ENCODE assay signal across 9 cellular contexts in the genomic region with DNA sequence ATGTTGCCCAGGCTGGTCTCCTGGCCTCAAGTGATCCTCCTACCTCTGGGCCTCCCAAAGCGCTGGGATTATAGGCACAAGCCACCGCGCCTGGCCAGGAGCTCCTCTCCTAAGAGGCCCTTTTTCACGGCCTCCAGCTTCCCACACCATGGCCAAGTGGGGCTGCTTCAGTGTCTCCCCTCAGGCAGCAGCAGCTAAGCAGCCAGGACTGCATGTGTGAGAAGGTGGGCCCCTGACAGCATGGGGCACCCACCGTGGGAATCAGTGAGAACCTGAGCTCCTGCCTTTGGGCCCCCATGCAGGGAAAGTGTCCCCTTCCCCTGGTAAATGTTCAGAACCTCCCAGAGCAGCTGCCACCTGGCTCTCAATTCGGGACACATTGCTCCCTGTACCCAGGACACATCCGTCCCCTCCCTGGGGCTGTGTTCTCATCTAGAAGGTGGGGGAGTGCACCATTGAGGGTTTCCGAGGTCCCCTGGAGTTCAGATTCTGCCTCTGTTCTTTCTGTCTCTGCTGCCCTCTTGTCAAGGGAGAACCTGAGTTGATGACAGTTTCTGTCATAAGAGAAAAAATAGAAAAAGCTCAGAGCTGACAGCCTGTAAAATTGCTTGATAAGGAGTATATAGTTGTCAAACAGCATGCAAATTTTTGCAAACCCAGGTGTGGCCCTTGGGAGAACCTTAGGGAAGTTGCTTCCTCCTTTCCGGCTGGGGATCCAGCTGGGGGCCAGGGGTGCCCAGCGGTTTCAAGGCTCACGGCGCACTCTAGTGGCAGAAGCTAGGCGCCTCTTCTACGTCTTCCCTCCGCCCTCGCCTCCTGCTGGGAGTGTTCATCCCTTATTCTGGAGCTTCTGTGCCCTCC. TPM values are rescaled to one million over a fixed set of nuclear protein-coding genes. Genes with fewer than 3 reads are reported as not detected.
DNase-seq lines count a peak whose midpoint lies in the region; ATAC-seq and TF ChIP-seq lines count a peak whose summit lies in the region.
"Had no signal": no experiment of that assay in that cellular context is flagged by ENCODE, and none has a peak within 500 bp of the region (broad histone marks: within the 10 kb centered on the region; RNA-seq: fewer than 3 reads in every experiment).

No MANE protein-coding gene starts in this region.

- H3K9ac ChIP-seq in neural progenitor cell: no peak overlapping the region

- H3K4me3 ChIP-seq in BJ (ENCODE audit: low read depth, low read length) (no peak overlapping the region), OCI-LY7 (ENCODE audit: low read depth, low read length, poor library complexity, severe bottlenecking) (no peak overlapping the region), fibroblast of mammary gland (ENCODE audit: control insufficient read depth, low read depth, low read length) (no peak overlapping the region), neural progenitor cell (no peak overlapping the region), thoracic aorta (no peak overlapping the region)

- no TSS peak for BruUV-seq in OCI-LY7 (replicated peaks; lab: Mats Ljungman, UMichigan)

- peak overlapping the region; percentile 8 for H3K4me2 ChIP-seq in OCI-LY7 (ENCODE audit: low read length)
- no peak overlapping the region for H3K4me2 ChIP-seq in neural progenitor cell

- H3K27me3 ChIP-seq in BJ (ENCODE audit: control insufficient read depth, insufficient read depth, low read length) (no peaks in the 10 kb centered on the region), neural progenitor cell (no peaks in the 10 kb centered on the region), thoracic aorta (replicated peaks; ENCODE audit: insufficient read depth) (no peaks in the 10 kb centered on the region)

- H3K4me1 ChIP-seq in OCI-LY7 (ENCODE audit: insufficient read depth, low read length, poor library complexity, severe bottlenecking): peaks cover 25% of the 10 kb centered on the region
- H3K4me1 ChIP-seq in neural progenitor cell: peaks cover 4% of the 10 kb centered on the region
- peaks cover 0 to 4% of the 10 kb centered on the region in 2 donors for H3K4me1 ChIP-seq in thoracic aorta (ENCODE audit: control insufficient read depth in 1 of 2, low read depth in 2 of 2)

- H3K9me2 ChIP-seq in OCI-LY7 (ENCODE audit: insufficient read depth, low read length): no peaks in the 10 kb centered on the region

- DNase-seq in BJ (ENCODE audit: low read depth) (no peak), HFFc6 (peak; percentile 29), OCI-LY7 (ENCODE audit: low spot score) (peak; percentile 82), fibroblast of mammary gland (ENCODE audit: low read depth) (peak; percentile 61), neural progenitor cell (ENCODE audit: low spot score) (peak; percentile 93), thoracic aorta (ENCODE audit: low spot score) (no peak)
- peak; percentile 65 for DNase-seq in activated T-cell treated with anti-CD3 and anti-CD28 coated beads, Interleukin-2, amount 50 U/mL, for 1 hour

- H3K9me3 Mint-ChIP-seq in HFFc6: no peaks in the 10 kb centered on the region
- H3K9me3 Mint-ChIP-seq in neural progenitor cell: no peaks in the 10 kb centered on the region
- H3K9me3 Mint-ChIP-seq: stimulated activated naive CD8-positive, alpha-beta T cell treated with anti-CD3 and anti-CD28 coated beads, Interleukin-15, Interleukin-2, amounts not matched to agents 100 ng/mL and 50 ng/mL, for 24 hours had no signal

- CTCF ChIA-PET in BJ (lab: Yijun Ruan, JAX) (interaction anchor here (0.5 to 22.4 kb wide), 44 partner anchors 8 to 853 kb away, joined by 3 to 476 read pairs (median 4); partner anchors contain the start of genes ADSL, MIEF1, RPL3 and RPS19BP1), OCI-LY7 (lab: Charles Lee; ENCODE audit: unreplicated experiment) (no interaction called here)

- H3K79me2 ChIP-seq in OCI-LY7 (ENCODE audit: insufficient read depth, low read depth, low read length): no peaks in the 10 kb centered on the region
- no peaks in the 10 kb centered on the region for H3K79me2 ChIP-seq in neural progenitor cell (ENCODE audit: low read depth)

- no peaks in the 10 kb centered on the region for H4K20me1 ChIP-seq in OCI-LY7 (ENCODE audit: insufficient read depth, low read length)
- no peaks in the 10 kb centered on the region for H4K20me1 ChIP-seq in neural progenitor cell (ENCODE audit: low read depth)

- TF ChIP-seq CTCF in BJ (IDR thresholded peaks at IDR 0.05; ENCODE audit: insufficient read depth, low read depth, low read length) (peak; percentile 96), HFFc6 (IDR thresholded peaks at IDR 0.05) (peak; percentile 90), OCI-LY7 (conservative IDR thresholded peaks at IDR 0.05; ENCODE audit: low read length) (peak; percentile 97), fibroblast of mammary gland (conservative IDR thresholded peaks at IDR 0.05; ENCODE audit: control insufficient read depth, insufficient read depth, low read depth, low read length) (peak; percentile 91), neural progenitor cell (IDR thresholded peaks at IDR 0.05) (peak; percentile 91), thoracic aorta (IDR thresholded peaks at IDR 0.05) (peak; percentile 58)

- H3K27me3 Mint-ChIP-seq in HFFc6 (ENCODE audit: insufficient read depth) (peaks cover 17% of the 10 kb centered on the region), neural progenitor cell (ENCODE audit: insufficient read depth, low read depth) (peaks cover 6% of the 10 kb centered on the region)
- H3K27me3 Mint-ChIP-seq: stimulated activated naive CD8-positive, alpha-beta T cell treated with anti-CD3 and anti-CD28 coated beads, Interleukin-15, Interleukin-2, amounts not matched to agents 100 ng/mL and 50 ng/mL, for 24 hours had no signal

- H3K27ac Mint-ChIP-seq in HFFc6 (no peak overlapping the region), neural progenitor cell (peak overlapping the region; percentile 69)
- H3K27ac Mint-ChIP-seq: stimulated activated naive CD8-positive, alpha-beta T cell treated with anti-CD3 and anti-CD28 coated beads, Interleukin-15, Interleukin-2, amounts not matched to agents 100 ng/mL and 50 ng/mL, for 24 hours had no signal

- no peaks in the 10 kb centered on the region for H3K36me3 ChIP-seq in BJ (ENCODE audit: control insufficient read depth, insufficient read depth, low read length)
- H3K36me3 ChIP-seq in OCI-LY7 (ENCODE audit: insufficient read depth, low read length): no peaks in the 10 kb centered on the region
- no peaks in the 10 kb centered on the region for H3K36me3 ChIP-seq in neural progenitor cell
- H3K36me3 ChIP-seq in thoracic aorta: no peaks in the 10 kb centered on the region

- ATAC-seq in thoracic aorta (ENCODE audit: insufficient number of reproducible peaks, low FRiP score, low read depth) (no peak), HG03097 (IDR thresholded peaks at IDR 0.05; ENCODE audit: low FRiP score, unreplicated experiment) (no peak)

- POLR2A ChIA-PET in BJ (lab: Charles Lee) (interaction anchor here (0.6 kb wide), 1 partner anchor 20 kb away, joined by 3 read pairs; no protein-coding TSS in a partner anchor), OCI-LY7 (lab: Charles Lee) (interaction anchor here (0.9 kb wide), 1 partner anchor 16 kb away, joined by 3 read pairs; no protein-coding TSS in a partner anchor)

- H3F3A ChIP-seq in neural progenitor cell (ENCODE audit: low read depth): no peaks in the 10 kb centered on the region

- H2AFZ ChIP-seq in OCI-LY7 (ENCODE audit: low read length): no peak overlapping the region
- no peak overlapping the region for H2AFZ ChIP-seq in neural progenitor cell (replicated peaks)

- H3K36me3 Mint-ChIP-seq in HFFc6 (ENCODE audit: low read depth) (no peaks in the 10 kb centered on the region), neural progenitor cell (no peaks in the 10 kb centered on the region)

- H3K9me3 ChIP-seq in OCI-LY7 (ENCODE audit: low read length): no peaks in the 10 kb centered on the region
- no peaks in the 10 kb centered on the region for H3K9me3 ChIP-seq in neural progenitor cell (ENCODE audit: low read depth)
- no peaks in the 10 kb centered on the region for H3K9me3 ChIP-seq in thoracic aorta

- intact Hi-C loops in OCI-LY7 (cut with micrococcal nuclease; ENCODE audit: unreplicated experiment): loop anchor here (1.0 to 10.0 kb wide), 3 partner anchors 92 to 490 kb away; no protein-coding TSS in a partner anchor

- H3K4me1 Mint-ChIP-seq in HFFc6 (ENCODE audit: low read depth) (no peaks in the 10 kb centered on the region), neural progenitor cell (peaks cover 20% of the 10 kb centered on the region)

- H3K4me3 Mint-ChIP-seq in HFFc6 (no peak overlapping the region), neural progenitor cell (peak overlapping the region; percentile 52)
- H3K4me3 Mint-ChIP-seq: stimulated activated naive CD8-positive, alpha-beta T cell treated with anti-CD3 and anti-CD28 coated beads, Interleukin-15, Interleukin-2, amounts not matched to agents 100 ng/mL and 50 ng/mL, for 24 hours had no signal

- H3K27ac ChIP-seq in OCI-LY7 (ENCODE audit: low read depth, low read length, poor library complexity, severe bottlenecking) (no peak overlapping the region), neural progenitor cell (no peak overlapping the region), thoracic aorta (no peak overlapping the region)

RNA-seq across cellular contexts. Expression of gene FAM83F, which starts 29.7 kb away (rescaled TPM):
- polyA plus RNA-seq in BJ (2011; rRNA removed): not detected in 2 replicates
- polyA minus RNA-seq in BJ (2011; rRNA and poly(A)+ RNA removed): not detected in 2 replicates
- not detected for total RNA-seq in HFFc6 (2021; fragmentation: NEBNext Ultra II Directional; extraction: Animal tissue kit (Norgen Biotek cat#: 25700))
- not detected in 2 replicates for total RNA-seq in OCI-LY7 (2014; rRNA removed; shearing (Covaris generic))
- total RNA-seq in OCI-LY7 (2022): not detected in 2 replicates
- 0.09 and 0.56 TPM in 2 replicates for total RNA-seq in neural progenitor cell (ENCODE audit: low replicate concordance)
- under 1 TPM; under 0.01 to 0.28 TPM for total RNA-seq in thoracic aorta

Comparison
In these comparisons a context has a peak if more than half of its experiments do, and no peak if none do; other contexts are left out.
1. DNase-seq: peak in HFFc6 (single experiment), OCI-LY7 (single experiment), activated T-cell treated with anti-CD3 and anti-CD28 coated beads, Interleukin-2, amount 50 U/mL, for 1 hour (single experiment), fibroblast of mammary gland (single experiment) and neural progenitor cell (single experiment); none in BJ (single experiment) and thoracic aorta (single experiment).
2. Peak in every context shown above with its lines, with median percentiles within 50 percentile points of each other: CTCF ChIP-seq.